ENCODE assay signal across 1 cellular context in genomic region chr6:97282726-97283617, GRCh38.
TF ChIP-seq lines count a peak whose summit lies in the region.

MMS22L (minus strand) TSS chr6:97283216; CDS start chr6:97282477, 739 bp downstream.

TF ChIP-seq in HepG2, 621 proteins besides CTCF, POLR2A, EP300 and RAD21 (continued from another document and continues in another):
- TF ChIP-seq, protein P1, sequence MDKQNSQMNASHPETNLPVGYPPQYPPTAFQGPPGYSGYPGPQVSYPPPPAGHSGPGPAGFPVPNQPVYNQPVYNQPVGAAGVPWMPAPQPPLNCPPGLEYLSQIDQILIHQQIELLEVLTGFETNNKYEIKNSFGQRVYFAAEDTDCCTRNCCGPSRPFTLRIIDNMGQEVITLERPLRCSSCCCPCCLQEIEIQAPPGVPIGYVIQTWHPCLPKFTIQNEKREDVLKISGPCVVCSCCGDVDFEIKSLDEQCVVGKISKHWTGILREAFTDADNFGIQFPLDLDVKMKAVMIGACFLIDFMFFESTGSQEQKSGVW (CRISPR knock-in tag; IDR thresholded peaks at IDR 0.05; ENCODE audit: borderline replicate concordance), result no peak
- TF ChIP-seq ZFP36 (IDR thresholded peaks at IDR 0.05; ENCODE audit: borderline replicate concordance, low read depth, low read length, partially characterized antibody) (no peak), MBD4 (IDR thresholded peaks at IDR 0.05; ENCODE audit: borderline replicate concordance, low read length) (no peak), RAD51 (IDR thresholded peaks at IDR 0.05; ENCODE audit: borderline replicate concordance) (no peak), ZNF761 (CRISPR knock-in tag; conservative IDR thresholded peaks at IDR 0.05) (peak; percentile 58; the same call in 1 of the 2 replicates), ZSCAN21 (CRISPR knock-in tag; IDR thresholded peaks at IDR 0.05; ENCODE audit: borderline replicate concordance) (no peak; the same call in 1 of the 2 replicates), MXI1 (IDR thresholded peaks at IDR 0.05; ENCODE audit: borderline replicate concordance, low read depth, low read length) (peak; percentile 89), HMGA1 (CRISPR knock-in tag; conservative IDR thresholded peaks at IDR 0.05) (no peak), SOX13 (IDR thresholded peaks at IDR 0.05) (no peak), SOX13 (CRISPR knock-in tag; conservative IDR thresholded peaks at IDR 0.05 in 1 of 2, IDR thresholded peaks at IDR 0.05 in 1 of 2) (peak in 1 of 2 experiments; percentile 13; a peak in 1 of 4 replicates), SRF (IDR thresholded peaks at IDR 0.05; ENCODE audit: low read depth, low read length) (no peak), ZNF12 (CRISPR knock-in tag; IDR thresholded peaks at IDR 0.05) (0 out of 2 replicates have a peak, but pooled peaks have one; percentile 21), STAT6 (CRISPR knock-in tag; IDR thresholded peaks at IDR 0.05; ENCODE audit: borderline replicate concordance) (no peak), TRIM24 (CRISPR knock-in tag; IDR thresholded peaks at IDR 0.05) (no peak), KDM6A (CRISPR knock-in tag; IDR thresholded peaks at IDR 0.05; ENCODE audit: low read depth) (no peak), PLRG1 (conservative IDR thresholded peaks at IDR 0.05) (no peak), HNRNPUL1 (IDR thresholded peaks at IDR 0.05; ENCODE audit: low read depth, low read length) (no peak), NAIF1 (CRISPR knock-in tag; IDR thresholded peaks at IDR 0.05; ENCODE audit: borderline replicate concordance) (peak; percentile 67; the same call in 1 of the 2 replicates), TCF12 (IDR thresholded peaks at IDR 0.05) (no peak), TCF12 (CRISPR knock-in tag; IDR thresholded peaks at IDR 0.05) (peak; percentile 51; the same call in 1 of the 2 replicates), ZBTB43 (CRISPR knock-in tag; conservative IDR thresholded peaks at IDR 0.05) (no peak), DNMT3B (CRISPR knock-in tag; conservative IDR thresholded peaks at IDR 0.05) (no peak), TBP (CRISPR knock-in tag; IDR thresholded peaks at IDR 0.05) (no peak), ZBTB3 (CRISPR knock-in tag; IDR thresholded peaks at IDR 0.05; ENCODE audit: borderline replicate concordance, low read depth) (no peak), ZNF333 (CRISPR knock-in tag; IDR thresholded peaks at IDR 0.05; ENCODE audit: borderline replicate concordance) (0 out of 2 replicates have a peak, but pooled peaks have one; percentile 73), ZSCAN30 (CRISPR knock-in tag; IDR thresholded peaks at IDR 0.05) (0 out of 2 replicates have a peak, but pooled peaks have one; percentile 39), ZNF276 (CRISPR knock-in tag; IDR thresholded peaks at IDR 0.05; ENCODE audit: low read depth) (no peak), ZFP37 (CRISPR knock-in tag; IDR thresholded peaks at IDR 0.05; ENCODE audit: borderline replicate concordance) (no peak), ZNF558 (CRISPR knock-in tag; IDR thresholded peaks at IDR 0.05; ENCODE audit: borderline replicate concordance) (0 out of 2 replicates have a peak, but pooled peaks have one; percentile 66), ZNF432 (CRISPR knock-in tag; IDR thresholded peaks at IDR 0.05; ENCODE audit: borderline replicate concordance) (no peak), HOMEZ (CRISPR knock-in tag; IDR thresholded peaks at IDR 0.05; ENCODE audit: low read depth) (peak; percentile 94), ZNF546 (CRISPR knock-in tag; conservative IDR thresholded peaks at IDR 0.05) (no peak), MXD4 (CRISPR knock-in tag; IDR thresholded peaks at IDR 0.05) (peak; percentile 49; the same call in 1 of the 2 replicates), ZGPAT (CRISPR knock-in tag; IDR thresholded peaks at IDR 0.05) (peak; percentile 79), ATF4 (CRISPR knock-in tag; IDR thresholded peaks at IDR 0.05) (no peak), ZBTB37 (CRISPR knock-in tag; IDR thresholded peaks at IDR 0.05) (0 out of 2 replicates have a peak, but pooled peaks have one; percentile 51), SRSF1 (optimal IDR thresholded peaks at IDR 0.05; ENCODE audit: low read depth, low read length) (no peak), ZNF572 (CRISPR knock-in tag; IDR thresholded peaks at IDR 0.05) (no peak), HCFC1 (IDR thresholded peaks at IDR 0.05; ENCODE audit: low read depth, low read length) (no peak), MIER2 (CRISPR knock-in tag; IDR thresholded peaks at IDR 0.05) (no peak), RERE (CRISPR knock-in tag; IDR thresholded peaks at IDR 0.05; ENCODE audit: low read depth) (no peak)
- TF ChIP-seq, protein P2, sequence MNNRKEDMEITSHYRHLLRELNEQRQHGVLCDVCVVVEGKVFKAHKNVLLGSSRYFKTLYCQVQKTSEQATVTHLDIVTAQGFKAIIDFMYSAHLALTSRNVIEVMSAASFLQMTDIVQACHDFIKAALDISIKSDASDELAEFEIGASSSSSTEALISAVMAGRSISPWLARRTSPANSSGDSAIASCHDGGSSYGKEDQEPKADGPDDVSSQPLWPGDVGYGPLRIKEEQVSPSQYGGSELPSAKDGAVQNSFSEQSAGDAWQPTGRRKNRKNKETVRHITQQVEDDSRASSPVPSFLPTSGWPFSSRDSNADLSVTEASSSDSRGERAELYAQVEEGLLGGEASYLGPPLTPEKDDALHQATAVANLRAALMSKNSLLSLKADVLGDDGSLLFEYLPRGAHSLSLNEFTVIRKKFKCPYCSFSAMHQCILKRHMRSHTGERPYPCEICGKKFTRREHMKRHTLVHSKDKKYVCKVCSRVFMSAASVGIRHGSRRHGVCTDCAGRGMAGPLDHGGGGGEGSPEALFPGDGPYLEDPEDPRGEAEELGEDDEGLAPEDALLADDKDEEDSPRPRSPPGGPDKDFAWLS (CRISPR knock-in tag; IDR thresholded peaks at IDR 0.05; ENCODE audit: borderline replicate concordance), result no peak
